Comparison of ENCODE assay signal across 15 cellular contexts in genomic region chr2:85806358-85807118, GRCh38. TPM values are rescaled to one million over a fixed set of nuclear protein-coding genes. Genes with fewer than 3 reads are reported as not detected.
DNase-seq lines count a peak whose midpoint lies in the region; ATAC-seq, FAIRE-seq and TF ChIP-seq lines count a peak whose summit lies in the region.
"Had no signal": no experiment of that assay in that cellular context is flagged by ENCODE, and none has a peak within 500 bp of the region (broad histone marks: within the 10 kb centered on the region; RNA-seq: fewer than 3 reads in every experiment).

No MANE protein-coding gene starts in this region.

- H3K27ac Mint-ChIP-seq in T-helper 1 cell treated with Interleukin-12 subunit alpha and Interleukin-12 subunit beta and Interleukin-4 antibody, amounts not matched to agents 30 μg/mL and 1 μg/mL, for 36 hours: peak overlapping the region; percentile 53
- H3K27ac Mint-ChIP-seq: activated naive CD4-positive, alpha-beta T cell treated with anti-CD3 and anti-CD28 coated beads for 36 hours; CD4-positive, alpha-beta T cell; GM23338 had no signal

- FAIRE-seq in GM12878 (lab: Jason Lieb, UNC): no peak

- CTCF ChIA-PET in GM12878 (lab: Yijun Ruan, JAX): interaction anchor here (0.6 to 2.1 kb wide), 7 partner anchors 10 to 170 kb away, joined by 3 to 7 read pairs (median 4); no protein-coding TSS in a partner anchor

- H3K36me3 ChIP-seq in GM12878 (ENCODE audit: control insufficient read depth in 2 of 2, insufficient read depth in 2 of 2, low read length in 1 of 2) (no peaks in the 10 kb centered on the region), upper lobe of right lung (no peaks in the 10 kb centered on the region)
- H3K36me3 ChIP-seq: esophagus squamous epithelium had no signal

- peaks cover 13% of the 10 kb centered on the region for H3K27me3 Mint-ChIP-seq in T-helper 1 cell treated with Interleukin-12 subunit alpha and Interleukin-12 subunit beta and Interleukin-4 antibody, amounts not matched to agents 30 μg/mL and 1 μg/mL, for 36 hours (ENCODE audit: low read depth)
- H3K27me3 Mint-ChIP-seq: CD4-positive, alpha-beta T cell had no signal

- H2AFZ ChIP-seq in GM12878 (ENCODE audit: control insufficient read depth, low read depth, low read length): no peak overlapping the region
- H2AFZ ChIP-seq: GM23338 had no signal

- no peaks in the 10 kb centered on the region; the same call in 2 of the 3 replicates for H3K9me3 ChIP-seq in GM12878 (replicated peaks; ENCODE audit: control insufficient read depth, insufficient read depth, low read length)
- H3K9me3 ChIP-seq in upper lobe of right lung: no peaks in the 10 kb centered on the region
- H3K9me3 ChIP-seq: esophagus squamous epithelium had no signal

- SMC1A ChIA-PET in GM12878 (lab: Charles Lee; ENCODE audit: uncharacterized antibody, unreplicated experiment): interaction anchor here (0.6 to 2.3 kb wide), 7 partner anchors 9 to 296 kb away, joined by 3 to 14 read pairs (median 3); no protein-coding TSS in a partner anchor

- DNase-seq in T-helper 1 cell (no peak), GM12878 (ENCODE audit: low read depth, low spot score) (no peak), kidney tubule cell (ENCODE audit: low spot score) (peak; percentile 81), upper lobe of right lung (no peak), C1 segment of cervical spinal cord (lab: John Stamatoyannopoulos, UW) (no peak), DMS79 (lab: John Stamatoyannopoulos, UW) (no peak)
- no peak for DNase-seq in activated CD4-positive, alpha-beta T cell treated with anti-CD3 and anti-CD28 coated beads, Interleukin-2, amount 50 U/mL, for 1 hour
- DNase-seq: activated naive CD4-positive, alpha-beta T cell treated with anti-CD3 and anti-CD28 coated beads for 36 hours; CD4-positive, alpha-beta T cell; esophagus squamous epithelium; SHP77 treated with DMSO at 0.1 percent for 48 hours; T1000 had no signal

- 13% methylated on average over 4 of the region's 4 CpGs for WGBS in GM12878 (ENCODE audit: insufficient coverage, insufficient replicate concordance, low lambda C conversion rate, missing lambda C conversion rate)

- no peak for TF ChIP-seq POLR2A in GM12878 (IDR thresholded peaks at IDR 0.05; ENCODE audit: low read depth, low read length)

- BruUV-seq in GM12878 (replicated peaks; lab: Mats Ljungman, UMichigan): no TSS peak

- ATAC-seq in GM12878 (peak; percentile 48), upper lobe of right lung (peak; percentile 71)
- ATAC-seq: GM23338 had no signal

- no peak for TF ChIP-seq CTCF in GM12878 (IDR thresholded peaks at IDR 0.05 in 2 of 3, conservative IDR thresholded peaks at IDR 0.05 in 1 of 3; ENCODE audit: control insufficient read depth in 2 of 3, extremely low read depth in 1 of 3, insufficient read depth in 1 of 3, low read depth in 3 of 3, low read length in 3 of 3)
- TF ChIP-seq CTCF in upper lobe of right lung (IDR thresholded peaks at IDR 0.05): no peak

- H3K4me1 ChIP-seq in GM12878 (ENCODE audit: control insufficient read depth, insufficient read depth, low read length): no peaks in the 10 kb centered on the region
- peaks cover 17% of the 10 kb centered on the region for H3K4me1 ChIP-seq in upper lobe of right lung

- no peaks in the 10 kb centered on the region for H3K79me2 ChIP-seq in GM12878 (ENCODE audit: control insufficient read depth, insufficient read depth, low read length)

- RAD21 ChIA-PET in GM12878 (lab: Charles Lee; ENCODE audit: unreplicated experiment): interaction anchor here (0.6 to 1.8 kb wide), 5 partner anchors 8 to 273 kb away, joined by 3 to 6 read pairs (median 3); no protein-coding TSS in a partner anchor

- H3K4me3 Mint-ChIP-seq in T-helper 1 cell treated with Interleukin-12 subunit alpha and Interleukin-12 subunit beta and Interleukin-4 antibody, amounts not matched to agents 30 μg/mL and 1 μg/mL, for 36 hours: no peak overlapping the region
- H3K4me3 Mint-ChIP-seq: activated naive CD4-positive, alpha-beta T cell treated with anti-CD3 and anti-CD28 coated beads for 36 hours; CD4-positive, alpha-beta T cell; GM23338 had no signal

- no peak for TF ChIP-seq EP300 in GM12878 (IDR thresholded peaks at IDR 0.05; ENCODE audit: borderline replicate concordance in 1 of 2, control insufficient read depth in 1 of 2, low read depth in 2 of 2, low read length in 2 of 2)

- in situ Hi-C loops in GM12878 (cut with MboI): no loop called here

- intact Hi-C loops in GM12878 (cut with micrococcal nuclease; ENCODE audit: unreplicated experiment): no loop called here
- intact Hi-C loops in upper lobe of right lung (cut with DNase I): no loop called here

- no peak for TF ChIP-seq RAD21 in GM12878 (IDR thresholded peaks at IDR 0.05; ENCODE audit: insufficient read depth, low read depth, low read length)

- peaks cover 5% of the 10 kb centered on the region for H3K4me1 Mint-ChIP-seq in T-helper 1 cell treated with Interleukin-12 subunit alpha and Interleukin-12 subunit beta and Interleukin-4 antibody, amounts not matched to agents 30 μg/mL and 1 μg/mL, for 36 hours (ENCODE audit: low read depth)
- H3K4me1 Mint-ChIP-seq: GM23338 had no signal

- POLR2A ChIA-PET in GM12878 (lab: Charles Lee): interaction anchor here (0.6 to 1.1 kb wide), 5 partner anchors 10 to 188 kb away, joined by 3 to 8 read pairs (median 4); no protein-coding TSS in a partner anchor

- H3K9me3 Mint-ChIP-seq in T-helper 1 cell treated with Interleukin-12 subunit alpha and Interleukin-12 subunit beta and Interleukin-4 antibody, amounts not matched to agents 30 μg/mL and 1 μg/mL, for 36 hours: no peaks in the 10 kb centered on the region
- H3K9me3 Mint-ChIP-seq: activated naive CD4-positive, alpha-beta T cell treated with anti-CD3 and anti-CD28 coated beads for 36 hours; CD4-positive, alpha-beta T cell; GM23338 had no signal

- no peaks in the 10 kb centered on the region for H3K27me3 ChIP-seq in GM12878 (replicated peaks in 1 of 2; ENCODE audit: control insufficient read depth in 2 of 2, insufficient read depth in 2 of 2, low read length in 1 of 2)
- H3K27me3 ChIP-seq in upper lobe of right lung: no peaks in the 10 kb centered on the region
- H3K27me3 ChIP-seq: tibial nerve had no signal

- H3K36me3 Mint-ChIP-seq in T-helper 1 cell treated with Interleukin-12 subunit alpha and Interleukin-12 subunit beta and Interleukin-4 antibody, amounts not matched to agents 30 μg/mL and 1 μg/mL, for 36 hours (ENCODE audit: low read depth): no peaks in the 10 kb centered on the region

- no peak overlapping the region for H3K9ac ChIP-seq in GM12878 (ENCODE audit: control insufficient read depth, insufficient read depth, low read length)

- no peak overlapping the region for H3K4me2 ChIP-seq in GM12878 (ENCODE audit: control insufficient read depth, insufficient read depth)
- H3K4me2 ChIP-seq: GM23338 had no signal

- no peaks in the 10 kb centered on the region for H4K20me1 ChIP-seq in GM12878 (ENCODE audit: control insufficient read depth, insufficient read depth)

- H3K4me3 ChIP-seq in GM12878 (no peak overlapping the region), upper lobe of right lung (no peak overlapping the region)
- H3K4me3 ChIP-seq: esophagus squamous epithelium, GM23338, tibial nerve had no signal

- no peak overlapping the region for H3K27ac ChIP-seq in GM12878 (ENCODE audit: control insufficient read depth, insufficient read depth)
- H3K27ac ChIP-seq in upper lobe of right lung: no peak overlapping the region
- H3K27ac ChIP-seq: esophagus squamous epithelium, tibial nerve had no signal

TF ChIP-seq in GM12878, 131 proteins besides CTCF, POLR2A, EP300 and RAD21 (continues in another document):
- TF ChIP-seq ASH2L (IDR thresholded peaks at IDR 0.05; ENCODE audit: borderline replicate concordance, low read depth) (no peak), ZNF217 (IDR thresholded peaks at IDR 0.05) (peak; percentile 29; the same call in 1 of the 2 replicates), NR2C2 (IDR thresholded peaks at IDR 0.05; ENCODE audit: borderline replicate concordance, control insufficient read depth, insufficient read length, low read depth) (no peak), JUNB (IDR thresholded peaks at IDR 0.05) (no peak), CREB1 (IDR thresholded peaks at IDR 0.05; ENCODE audit: low read depth) (no peak)

RNA-seq across cellular contexts. Expression of gene ATOH8, which starts 52.7 kb away (rescaled TPM):
- total RNA-seq in GM12878 (2013; cell fraction: nucleolus; rRNA removed): 0.56 and 1.6 TPM in 2 replicates
- total RNA-seq in GM12878 (2014; rRNA removed): not detected in 2 replicates
- 0.09 TPM in 1 of 2 replicates, not detected in the other for total RNA-seq in GM12878 (2014; rRNA removed; fragmentation: Illumina TruSeq; extraction: Trizol)
- 0.21 TPM in 1 of 2 replicates, not detected in the other for total RNA-seq in GM12878 (2021)
- not detected for polyA plus RNA-seq in GM12878 (2011; ENCODE audit: low read depth)
- polyA plus RNA-seq in GM12878 (2011; rRNA removed): 0.39 and 0.60 TPM in 2 replicates
- 0.72 and 1.0 TPM in 2 replicates for polyA plus RNA-seq in GM12878 (2011; cell fraction: cytosol; rRNA removed)
- polyA plus RNA-seq in GM12878 (2011; cell fraction: nucleus; rRNA removed): 1.6 and 1.7 TPM in 2 replicates
- 0.07 TPM in 1 of 2 replicates, not detected in the other for polyA plus RNA-seq in GM12878 (2012)
- not detected in 2 replicates for polyA plus RNA-seq in GM12878 (2014; fragmentation: Illumina TruSeq; extraction: Trizol)
- polyA plus RNA-seq in GM12878 (2014; fragmentation: Nextera tagmentation; extraction: Ambion mirVana): under 1 TPM in 1 of 2 experiments, not detected in 1; 0.03 TPM
- polyA plus RNA-seq in GM12878 (2014; rRNA removed): not detected in 2 replicates
- polyA plus RNA-seq in GM12878 (2016; fragmentation: Nextera tagmentation; extraction: Ambion mirVana): not detected
- 1.0 and 1.4 TPM in 2 replicates for polyA minus RNA-seq in GM12878 (2011; rRNA and poly(A)+ RNA removed)
- 0.31 and 1.2 TPM in 2 replicates for polyA minus RNA-seq in GM12878 (2011; cell fraction: cytosol; rRNA and poly(A)+ RNA removed)
- polyA minus RNA-seq in GM12878 (2011; cell fraction: nucleus; rRNA and poly(A)+ RNA removed): 0.48 and 0.86 TPM in 2 replicates
- 93.6 TPM for total RNA-seq in upper lobe of right lung
- total RNA-seq: activated naive CD4-positive, alpha-beta T cell treated with anti-CD3 and anti-CD28 coated beads for 36 hours; CD4-positive, alpha-beta T cell had no signal

Comparison
In these comparisons a context has a peak if more than half of its experiments do, and no peak if none do; other contexts are left out.
1. RNA of gene ATOH8, which starts 52.7 kb away (total RNA-seq): 93.6 TPM in upper lobe of right lung (single experiment); 0.09 to 1.6 TPM in GM12878; every median in the first group is over 10 times any median in the second.